In genomic region chr11:118634435-118635236, GRCh38 we compare ENCODE assay signal across 9 cellular contexts. TPM values are rescaled to one million over a fixed set of nuclear protein-coding genes. Genes with fewer than 3 reads are reported as not detected.
A peak's percentile ranks its signal among the peaks of the same experiment; 100 is the strongest.
DNase-seq lines count a peak whose midpoint lies in the region; ATAC-seq and TF ChIP-seq lines count a peak whose summit lies in the region.
"Had no signal": no experiment of that assay in that cellular context is flagged by ENCODE, and none has a peak within 500 bp of the region (broad histone marks: within the 10 kb centered on the region; RNA-seq: fewer than 3 reads in every experiment).

No MANE protein-coding gene starts in this region.

- intact Hi-C loops in CD4-positive, alpha-beta memory T cell (cut with micrococcal nuclease), result no loop called here

- H3K9me3 Mint-ChIP-seq in GM23338 (no peaks in the 10 kb centered on the region), endodermal cell (no peaks in the 10 kb centered on the region), immature natural killer cell (no peaks in the 10 kb centered on the region)
- no peaks in the 10 kb centered on the region for H3K9me3 Mint-ChIP-seq in CD4-positive, alpha-beta memory T cell

- H3K27me3 ChIP-seq in GM23338 (ENCODE audit: insufficient read depth) (no peaks in the 10 kb centered on the region), endodermal cell (ENCODE audit: control insufficient read depth, insufficient read depth, low read length, poor library complexity, severe bottlenecking) (peaks cover 10% of the 10 kb centered on the region), mesendoderm (ENCODE audit: insufficient read depth, low read length, poor library complexity) (no peaks in the 10 kb centered on the region)
- H3K27me3 ChIP-seq in CD4-positive, alpha-beta memory T cell (ENCODE audit: insufficient read depth, low read length), result no peaks in the 10 kb centered on the region

- H3K79me1 ChIP-seq in mesendoderm (ENCODE audit: low read length), result no peaks in the 10 kb centered on the region

- TF ChIP-seq CTCF in GM23338 (conservative IDR thresholded peaks at IDR 0.05; ENCODE audit: low read depth in 2 of 2) (peak; percentile 23; a peak in 2 of 4 replicates), endodermal cell (conservative IDR thresholded peaks at IDR 0.05) (peak; percentile 64)

- no peak overlapping the region for H2BK5ac ChIP-seq in mesendoderm (ENCODE audit: low read length)

- H3K9me2 ChIP-seq in GM23338 (ENCODE audit: insufficient read depth), result no peaks in the 10 kb centered on the region

- no peak overlapping the region for H2AK5ac ChIP-seq in mesendoderm (ENCODE audit: low read length)

- H3K36me3 ChIP-seq in GM23338 (ENCODE audit: insufficient read depth), result peaks cover 8% of the 10 kb centered on the region; the same call in 1 of the 2 replicates
- H3K36me3 ChIP-seq in endodermal cell (ENCODE audit: control insufficient read depth, insufficient read depth, low read length), result peaks cover 14% of the 10 kb centered on the region
- H3K36me3 ChIP-seq in mesendoderm (ENCODE audit: control insufficient read depth, insufficient read depth, low read length), result no peaks in the 10 kb centered on the region
- H3K36me3 ChIP-seq in CD4-positive, alpha-beta memory T cell (ENCODE audit: insufficient read depth, low read length), result no peaks in the 10 kb centered on the region

- H3K4ac ChIP-seq in mesendoderm (ENCODE audit: low read depth, low read length), result no peak overlapping the region

- H3K9me3 ChIP-seq in endodermal cell (ENCODE audit: control insufficient read depth, low read length), result no peaks in the 10 kb centered on the region
- H3K9me3 ChIP-seq in CD4-positive, alpha-beta memory T cell (ENCODE audit: control insufficient read depth in 1 of 2, low read length in 2 of 2), result no peaks in the 10 kb centered on the region

- peaks cover 21% of the 10 kb centered on the region for H3F3A ChIP-seq in GM23338 (replicated peaks; ENCODE audit: low read depth)

- H3K4me2 ChIP-seq in GM23338 (peak overlapping the region; percentile 96), mesendoderm (ENCODE audit: low read length) (peak overlapping the region; percentile 80)

- H3K23ac ChIP-seq in mesendoderm (ENCODE audit: low read length), result no peak overlapping the region

- H3K27ac Mint-ChIP-seq in GM23338, result peak overlapping the region; percentile 89
- H3K27ac Mint-ChIP-seq in endodermal cell, result peak overlapping the region; percentile 87
- H3K27ac Mint-ChIP-seq in immature natural killer cell, result no peak overlapping the region
- H3K27ac Mint-ChIP-seq in CD4-positive, alpha-beta memory T cell, result peak overlapping the region in 1 of 7 donors; percentile 64

- H3K9ac ChIP-seq in endodermal cell (ENCODE audit: extremely low read depth, low read length, poor library complexity, severe bottlenecking) (peak overlapping the region; percentile 44), mesendoderm (ENCODE audit: low read length) (peak overlapping the region; percentile 77)

- 0 out of 2 replicates have a peak, but pooled peaks cover 3% of the 10 kb centered on the region for H3K79me2 ChIP-seq in GM23338 (replicated peaks; ENCODE audit: insufficient read depth)
- H3K79me2 ChIP-seq in mesendoderm (ENCODE audit: control insufficient read depth, insufficient read depth, low read length), result no peaks in the 10 kb centered on the region

- H4K5ac ChIP-seq in mesendoderm (ENCODE audit: low read length), result no peak overlapping the region

- H2BK120ac ChIP-seq in mesendoderm (ENCODE audit: low read depth, low read length), result no peak overlapping the region

- H2BK15ac ChIP-seq in mesendoderm (replicated peaks; ENCODE audit: low read depth), result no peak overlapping the region

- H3K18ac ChIP-seq in mesendoderm (ENCODE audit: low read length), result no peak overlapping the region

- peaks cover 7% of the 10 kb centered on the region for H4K20me1 ChIP-seq in GM23338 (replicated peaks; ENCODE audit: insufficient read depth)

- H3K4me3 ChIP-seq in GM23338 (peak overlapping the region; percentile 67), endodermal cell (ENCODE audit: low read length) (peak overlapping the region; percentile 76), mesendoderm (ENCODE audit: low read length) (peak overlapping the region; percentile 27)
- no peak overlapping the region for H3K4me3 ChIP-seq in CD4-positive, alpha-beta memory T cell (ENCODE audit: low read length in 2 of 2)

- ATAC-seq in GM23338 (peak; percentile 90), GM19324 (IDR thresholded peaks at IDR 0.05; ENCODE audit: low FRiP score, unreplicated experiment) (no peak), GM18505 (IDR thresholded peaks at IDR 0.05; ENCODE audit: unreplicated experiment) (no peak)

- 6 to 18% methylated on average over 8 to 40 of the region's 41 CpGs for WGBS in endodermal cell (ENCODE audit: insufficient coverage in 1 of 2, insufficient read length in 1 of 2), 2 experiments
- no CpG with 5 or more reads among the region's 41 CpGs for WGBS in mesendoderm (ENCODE audit: extremely low coverage, insufficient coverage, low lambda C conversion rate)

- TF ChIP-seq POLR2A in GM18505 (IDR thresholded peaks at IDR 0.05; ENCODE audit: borderline replicate concordance, extremely low read depth, insufficient read depth, insufficient read length), result no peak

- peak overlapping the region; percentile 90 for H3K56ac ChIP-seq in mesendoderm (ENCODE audit: low read length)

- H3K4me3 Mint-ChIP-seq in GM23338 (peak overlapping the region; percentile 79), endodermal cell (peak overlapping the region; percentile 55), immature natural killer cell (no peak overlapping the region)
- peak overlapping the region in 3 of 8 donors; percentile 31 to 43 (median 41) for H3K4me3 Mint-ChIP-seq in CD4-positive, alpha-beta memory T cell

- peak overlapping the region; percentile 95 for H3K27ac ChIP-seq in GM23338 (ENCODE audit: low read depth)
- H3K27ac ChIP-seq in endodermal cell (ENCODE audit: low read depth, low read length), result peak overlapping the region; percentile 29
- H3K27ac ChIP-seq in mesendoderm (ENCODE audit: low read depth, low read length), result peak overlapping the region; percentile 15
- no peak overlapping the region for H3K27ac ChIP-seq in CD4-positive, alpha-beta memory T cell (ENCODE audit: low read depth, low read length)

- peak; percentile 96 for DNase-seq in GM23338 (ENCODE audit: low spot score)
- DNase-seq in NCI-H748 (lab: John Stamatoyannopoulos, UW; ENCODE audit: unreplicated experiment), result peak; percentile 81
- peak; percentile 96 for DNase-seq in endodermal cell
- peak; percentile 93 for DNase-seq in mesendoderm
- DNase-seq in immature natural killer cell, result no peak
- DNase-seq in CD4-positive, alpha-beta memory T cell, result no peak

- H3K4me1 Mint-ChIP-seq in GM23338 (peaks cover 28% of the 10 kb centered on the region), endodermal cell (peaks cover 16% of the 10 kb centered on the region), immature natural killer cell (no peaks in the 10 kb centered on the region)
- peaks cover 0 to 1% (median 0%) of the 10 kb centered on the region in 4 donors for H3K4me1 Mint-ChIP-seq in CD4-positive, alpha-beta memory T cell

- 0 out of 2 replicates have a peak overlapping the region, but pooled peaks have one; percentile 44 for H2AFZ ChIP-seq in GM23338

- H3K27me3 Mint-ChIP-seq in GM23338 (ENCODE audit: insufficient read depth, low read depth, poor library complexity) (peaks cover 29% of the 10 kb centered on the region), endodermal cell (ENCODE audit: insufficient read depth) (peaks cover 2% of the 10 kb centered on the region), immature natural killer cell (ENCODE audit: low read depth in 3 of 3) (peaks cover 0 to 2% (median 2%) of the 10 kb centered on the region in 3 donors)
- no peaks in the 10 kb centered on the region for H3K27me3 Mint-ChIP-seq in CD4-positive, alpha-beta memory T cell

- H3K36me3 Mint-ChIP-seq in GM23338 (ENCODE audit: low read depth), result peaks cover 43% of the 10 kb centered on the region
- peaks cover 24% of the 10 kb centered on the region for H3K36me3 Mint-ChIP-seq in endodermal cell (ENCODE audit: low read depth)
- no peaks in the 10 kb centered on the region for H3K36me3 Mint-ChIP-seq in immature natural killer cell
- no peaks in the 10 kb centered on the region for H3K36me3 Mint-ChIP-seq in CD4-positive, alpha-beta memory T cell

- CTCF ChIA-PET in CD4-positive, alpha-beta memory T cell (lab: Charles Lee; ENCODE audit: partially characterized antibody), result interaction anchor here (1.3 to 4.1 kb wide), 4 partner anchors 13 to 26 kb away, joined by 3 to 21 read pairs (median 4); no protein-coding TSS in a partner anchor

- H4K8ac ChIP-seq in mesendoderm (ENCODE audit: low read depth, low read length), result no peak overlapping the region

- POLR2A ChIA-PET in CD4-positive, alpha-beta memory T cell (lab: Charles Lee; ENCODE audit: partially characterized antibody), result no interaction called here

- peaks cover 22% of the 10 kb centered on the region for H3K4me1 ChIP-seq in GM23338 (ENCODE audit: insufficient read depth)
- H3K4me1 ChIP-seq in endodermal cell (ENCODE audit: control insufficient read depth, insufficient read depth, low read length), result peaks cover 7% of the 10 kb centered on the region
- H3K4me1 ChIP-seq in mesendoderm (ENCODE audit: control insufficient read depth, low read depth, low read length), result peaks cover 7% of the 10 kb centered on the region
- no peaks in the 10 kb centered on the region for H3K4me1 ChIP-seq in CD4-positive, alpha-beta memory T cell (ENCODE audit: insufficient read depth, low read length)

TF ChIP-seq in GM23338, 12 proteins besides CTCF, POLR2A, EP300 and RAD21 (continues in another document):
- TF ChIP-seq JUNB (IDR thresholded peaks at IDR 0.05; ENCODE audit: unreplicated experiment), result no peak
- no peak for TF ChIP-seq ZNF331 (CRISPR knock-in tag; IDR thresholded peaks at IDR 0.05; ENCODE audit: low read depth)
- TF ChIP-seq POLR2AphosphoS5 (IDR thresholded peaks at IDR 0.05; ENCODE audit: low read depth), result peak; percentile 62
- no peak for TF ChIP-seq ZNF114 (CRISPR knock-in tag; IDR thresholded peaks at IDR 0.05)

RNA-seq across cellular contexts. Expression of gene PHLDB1, which starts 27.2 kb away (rescaled TPM):
- total RNA-seq in GM23338 (2014; rRNA removed; shearing (Covaris generic)), result 85.2 and 93.9 TPM in 2 replicates
- polyA plus RNA-seq in GM23338 (2016; fragmentation: Nextera tagmentation; extraction: Ambion mirVana) (45.3 and 46.0 TPM in 2 replicates), immature natural killer cell (under 1 TPM in 1 of 3 donors, not detected in 2; 0.17 TPM)
- total RNA-seq in endodermal cell, result 10 to 100 TPM; 45.9 to 54.9 TPM
- 106 TPM for polyA plus RNA-seq in endodermal cell (2013, experiment 1 of 2)
- polyA plus RNA-seq in endodermal cell (2013, experiment 2 of 2), result 105 TPM
- 35.1 TPM for polyA plus RNA-seq in mesendoderm (2013, experiment 1 of 2)
- polyA plus RNA-seq in mesendoderm (2013, experiment 2 of 2), result 34.9 TPM
- 1 to 10 TPM; 3.0 to 3.9 TPM for total RNA-seq in CD4-positive, alpha-beta memory T cell
- 1 to 10 TPM in 1 of 2 donors, under 1 TPM in 1; 0.34 to 1.2 TPM for polyA plus RNA-seq in CD4-positive, alpha-beta memory T cell

RNA-seq across cellular contexts. Expression of gene TREH, which starts 44.8 kb away (rescaled TPM):
- total RNA-seq in GM23338 (2014; rRNA removed; shearing (Covaris generic)), result not detected in 2 replicates
- polyA plus RNA-seq in GM23338 (2016; fragmentation: Nextera tagmentation; extraction: Ambion mirVana) (0.24 and 0.36 TPM in 2 replicates), immature natural killer cell (not detected)
- total RNA-seq in endodermal cell, result not detected
- polyA plus RNA-seq in endodermal cell (2013, experiment 1 of 2), result not detected
- polyA plus RNA-seq in endodermal cell (2013, experiment 2 of 2), result not detected
- polyA plus RNA-seq in mesendoderm (2013, experiment 1 of 2), result not detected
- not detected for polyA plus RNA-seq in mesendoderm (2013, experiment 2 of 2)
- not detected for total RNA-seq in CD4-positive, alpha-beta memory T cell
- polyA plus RNA-seq in CD4-positive, alpha-beta memory T cell, result not detected
- total RNA-seq: myocyte had no signal

Comparison
In these comparisons a context has a peak if more than half of its experiments do, and no peak if none do; other contexts are left out.
1. DNase-seq: peak in GM23338 (single experiment), NCI-H748 (single experiment), endodermal cell (single experiment) and mesendoderm (single experiment); none in immature natural killer cell (0 of 3) and CD4-positive, alpha-beta memory T cell (0 of 5).
2. H3K4me3 ChIP-seq: peak in GM23338 (single experiment), endodermal cell (single experiment) and mesendoderm (single experiment); none in CD4-positive, alpha-beta memory T cell (0 of 2).
3. H3K27ac Mint-ChIP-seq: peak in GM23338 (single experiment) and endodermal cell (single experiment); none in immature natural killer cell (0 of 6).
4. H3K4me3 Mint-ChIP-seq: peak in GM23338 (single experiment) and endodermal cell (single experiment); none in immature natural killer cell (0 of 5).
5. RNA of gene PHLDB1, which starts 27.2 kb away (total RNA-seq): 85.2 to 93.9 TPM in GM23338 and 45.9 to 54.9 TPM in endodermal cell; 3.0 to 3.9 TPM in CD4-positive, alpha-beta memory T cell; every median in the first group is over 4 times any median in the second.